In the genomic region with DNA sequence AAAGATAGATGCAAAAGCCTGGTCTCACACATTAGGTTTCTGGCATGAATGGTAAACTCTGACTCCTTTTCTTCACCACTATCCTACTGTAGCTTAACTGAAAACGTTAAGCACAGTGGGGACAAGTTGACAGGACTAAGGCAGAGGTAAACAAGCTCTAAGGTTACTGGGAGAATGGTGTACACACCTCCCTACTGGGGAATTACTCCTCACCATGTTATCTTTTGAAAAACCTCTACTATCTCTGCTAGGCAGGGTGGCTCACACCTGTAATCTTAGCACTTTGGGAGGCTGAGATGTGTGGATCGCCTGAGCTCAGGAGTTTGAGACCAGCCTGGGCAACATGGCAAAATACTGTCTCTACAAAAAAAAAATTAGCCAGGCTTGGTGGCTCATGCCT, we compare ENCODE assay signal across 1 cellular context.
TF ChIP-seq lines count a peak whose summit lies in the region.

No MANE protein-coding gene starts in this region.

TF ChIP-seq in GM23338, 12 proteins besides CTCF, POLR2A, EP300 and RAD21 (continued from another document):
- TF ChIP-seq REST (IDR thresholded peaks at IDR 0.05; ENCODE audit: unreplicated experiment) = no peak
- TF ChIP-seq NANOG (IDR thresholded peaks at IDR 0.05; ENCODE audit: borderline replicate concordance) = no peak
- TF ChIP-seq ZNF114 (CRISPR knock-in tag; IDR thresholded peaks at IDR 0.05) = no peak
- no peak for TF ChIP-seq POLR2AphosphoS5 (IDR thresholded peaks at IDR 0.05; ENCODE audit: low read depth)
- no peak for TF ChIP-seq EZH2phosphoT487 (IDR thresholded peaks at IDR 0.05; ENCODE audit: unreplicated experiment)
- TF ChIP-seq STAT1 (IDR thresholded peaks at IDR 0.05; ENCODE audit: unreplicated experiment) = no peak
- no peak for TF ChIP-seq JUNB (IDR thresholded peaks at IDR 0.05; ENCODE audit: unreplicated experiment)
- no peak for TF ChIP-seq CREB1 (CRISPR knock-in tag; IDR thresholded peaks at IDR 0.05; ENCODE audit: low read depth)
TF ChIP-seq in GM23338: peak in this region for 0.
